ENCODE assay signal across 29 cellular contexts in genomic region chr10:100334762-100335161, GRCh38. TPM values are rescaled to one million over a fixed set of nuclear protein-coding genes. Genes with fewer than 3 reads are reported as not detected.
"Had no signal": no experiment of that assay in that cellular context is flagged by ENCODE, and none has a peak within 500 bp of the region (broad histone marks: within the 10 kb centered on the region; RNA-seq: fewer than 3 reads in every experiment).

No MANE protein-coding gene starts in this region.

- H3K27me3 ChIP-seq: ascending aorta, SJCRH30 had no signal

- H3K27ac ChIP-seq: ascending aorta, KMS-11, SJCRH30, SK-N-MC had no signal

- H3K36me3 Mint-ChIP-seq: activated naive CD8-positive, alpha-beta T cell treated with anti-CD3 and anti-CD28 coated beads for 36 hours had no signal

- H3K4me3 ChIP-seq: ascending aorta, SJCRH30, SK-N-MC had no signal

- H3K4me1 ChIP-seq: ascending aorta, SJCRH30 had no signal

- H3K27ac Mint-ChIP-seq: activated CD4-positive, alpha-beta T cell treated with anti-CD3 and anti-CD28 coated beads, Interleukin-2, amount 10 ng/mL, durations not matched to agents 24 days and 14 days; activated CD8-positive, alpha-beta T cell treated with anti-CD3 and anti-CD28 coated beads for 36 hours; activated naive CD8-positive, alpha-beta T cell treated with anti-CD3 and anti-CD28 coated beads for 36 hours; activated T-cell treated with anti-CD3 and anti-CD28 coated beads, Interleukin-2, amount 50 U/mL, for 72 hours; activated T-helper 17 cell treated with anti-CD3 and anti-CD28 coated beads, Interleukin-2, amount 50 U/mL, for 72 hours had no signal

- DNase-seq: activated CD4-positive, alpha-beta T cell treated with anti-CD3 and anti-CD28 coated beads, Interleukin-2, amount 10 ng/mL, durations not matched to agents 24 days and 14 days; activated CD4-positive, alpha-beta T cell treated with anti-CD3 and anti-CD28 coated beads, Interleukin-2, amount 50 U/mL, for 4 hours; activated CD8-positive, alpha-beta T cell treated with anti-CD3 and anti-CD28 coated beads for 36 hours; activated effector memory CD4-positive, alpha-beta T cell treated with anti-CD3 and anti-CD28 coated beads, Interleukin-2, amount 50 U/mL, for 16 hours; activated naive CD4-positive, alpha-beta T cell; activated naive CD4-positive, alpha-beta T cell treated with anti-CD3 and anti-CD28 coated beads, Interleukin-2, amount 50 U/mL, for 16 hours; activated naive CD8-positive, alpha-beta T cell treated with anti-CD3 and anti-CD28 coated beads for 36 hours; activated T-cell treated with anti-CD3 and anti-CD28 coated beads, Interleukin-2, amount 50 U/mL, for 1 hour; activated T-cell treated with anti-CD3 and anti-CD28 coated beads, Interleukin-2, amount 50 U/mL, for 72 hours; amygdala; NCI-H1092 treated with DMSO at 0.1 percent for 48 hours; NCI-H1417; NCI-H146; NCI-H187; NCI-H2081 treated with DMSO at 0.1 percent for 48 hours; NCI-H345; NCI-H524 treated with DMSO at 0.1 percent for 48 hours; SHP77; SJCRH30; T1000 had no signal

- H3K4me2 ChIP-seq: KMS-11 had no signal

- H3K27me3 Mint-ChIP-seq: activated naive CD8-positive, alpha-beta T cell treated with anti-CD3 and anti-CD28 coated beads for 36 hours had no signal

- H3K4me1 Mint-ChIP-seq: activated T-helper 17 cell treated with anti-CD3 and anti-CD28 coated beads, Interleukin-2, amount 50 U/mL, for 72 hours had no signal

- ATAC-seq: activated CD8-positive, alpha-beta T cell treated with anti-CD3 and anti-CD28 coated beads for 36 hours; activated T-cell treated with anti-CD3 and anti-CD28 coated beads, Interleukin-2, amount 50 U/mL, for 72 hours; activated T-helper 17 cell treated with anti-CD3 and anti-CD28 coated beads, Interleukin-2, amount 50 U/mL, for 72 hours; Panc1 had no signal

- H3K9ac ChIP-seq: KMS-11 had no signal

- H3K4me3 Mint-ChIP-seq: activated CD4-positive, alpha-beta T cell treated with anti-CD3 and anti-CD28 coated beads, Interleukin-2, amount 10 ng/mL, durations not matched to agents 24 days and 14 days; activated CD8-positive, alpha-beta T cell treated with anti-CD3 and anti-CD28 coated beads for 36 hours; activated naive CD8-positive, alpha-beta T cell treated with anti-CD3 and anti-CD28 coated beads for 36 hours; activated T-cell treated with anti-CD3 and anti-CD28 coated beads, Interleukin-2, amount 50 U/mL, for 72 hours; activated T-helper 17 cell treated with anti-CD3 and anti-CD28 coated beads, Interleukin-2, amount 50 U/mL, for 72 hours had no signal

- H3K9me3 Mint-ChIP-seq: activated CD4-positive, alpha-beta T cell treated with anti-CD3 and anti-CD28 coated beads, Interleukin-2, amount 10 ng/mL, durations not matched to agents 24 days and 14 days; activated CD8-positive, alpha-beta T cell treated with anti-CD3 and anti-CD28 coated beads for 36 hours; activated naive CD8-positive, alpha-beta T cell treated with anti-CD3 and anti-CD28 coated beads for 36 hours; activated T-cell treated with anti-CD3 and anti-CD28 coated beads, Interleukin-2, amount 50 U/mL, for 72 hours; activated T-helper 17 cell treated with anti-CD3 and anti-CD28 coated beads, Interleukin-2, amount 50 U/mL, for 72 hours had no signal

- H3K36me3 ChIP-seq: ascending aorta, SJCRH30 had no signal

- H3K9me3 ChIP-seq: ascending aorta, SJCRH30 had no signal

RNA-seq across cellular contexts. Expression of gene PKD2L1, which starts 4.7 kb away (rescaled TPM):
- total RNA-seq: activated CD4-positive, alpha-beta T cell treated with anti-CD3 and anti-CD28 coated beads, Interleukin-2, amount 10 ng/mL, durations not matched to agents 24 days and 14 days; activated CD8-positive, alpha-beta memory T cell treated with anti-CD3 and anti-CD28 coated beads for 36 hours; activated CD8-positive, alpha-beta T cell treated with anti-CD3 and anti-CD28 coated beads for 36 hours; activated naive CD8-positive, alpha-beta T cell treated with anti-CD3 and anti-CD28 coated beads for 36 hours; ascending aorta; cardiac septum; M059J; RPMI7951; SJCRH30 had no signal
